8 cellular contexts compared by ENCODE assay signal in genomic region chrX:2499507-2499906, GRCh38. TPM values are rescaled to one million over a fixed set of nuclear protein-coding genes. Genes with fewer than 3 reads are reported as not detected.
DNase-seq lines count a peak whose midpoint lies in the region; ATAC-seq and TF ChIP-seq lines count a peak whose summit lies in the region.

No MANE protein-coding gene starts in this region.

- intact Hi-C loops in activated naive CD4-positive, alpha-beta T cell treated with anti-CD3 and anti-CD28 coated beads for 36 hours (cut with micrococcal nuclease): no loop called here
- intact Hi-C loops in MCF 10A (cut with micrococcal nuclease): loop anchor here (2.0 kb wide), 1 partner anchor 107 kb away; no protein-coding TSS in a partner anchor

- H3K4me2 ChIP-seq in mesendoderm (ENCODE audit: low read length): peak overlapping the region; percentile 40

- CTCF ChIA-PET in activated naive CD4-positive, alpha-beta T cell treated with anti-CD3 and anti-CD28 coated beads for 36 hours (lab: Charles Lee): no interaction called here
- CTCF ChIA-PET in MCF 10A (lab: Yijun Ruan, JAX): no interaction called here

- H3K4me3 ChIP-seq in mesendoderm (ENCODE audit: low read length): peak overlapping the region; percentile 87
- H3K4me3 ChIP-seq in upper lobe of left lung: peak overlapping the region; percentile 22 to 98 (median 82)

- no peak for ATAC-seq in upper lobe of left lung (ENCODE audit: low FRiP score in 2 of 2)
- ATAC-seq in GM18867 (IDR thresholded peaks at IDR 0.05; ENCODE audit: unreplicated experiment): no peak
- no peak for ATAC-seq in omental fat pad (ENCODE audit: low FRiP score)

- H4K8ac ChIP-seq in mesendoderm (ENCODE audit: low read depth, low read length): no peak overlapping the region

- peak overlapping the region; percentile 100 for H3K18ac ChIP-seq in mesendoderm (ENCODE audit: low read length)

- no peak overlapping the region for H2AK5ac ChIP-seq in mesendoderm (ENCODE audit: low read length)

- H3K27ac ChIP-seq in mesendoderm (ENCODE audit: low read depth, low read length) (peak overlapping the region; percentile 86), upper lobe of left lung (peak overlapping the region; percentile 92 to 95 (median 92))

- no peak overlapping the region for H3K23ac ChIP-seq in mesendoderm (ENCODE audit: low read length)

- no peak for TF ChIP-seq POLR2A in upper lobe of left lung (IDR thresholded peaks at IDR 0.05)

- H3K79me1 ChIP-seq in mesendoderm (ENCODE audit: low read length): peaks cover 5% of the 10 kb centered on the region

- TF ChIP-seq EP300 in upper lobe of left lung (IDR thresholded peaks at IDR 0.05): no peak

- peaks cover 2% of the 10 kb centered on the region for H3K36me3 ChIP-seq in mesendoderm (ENCODE audit: control insufficient read depth, insufficient read depth, low read length)
- H3K36me3 ChIP-seq in upper lobe of left lung: peaks cover 0 to 8% (median 2%) of the 10 kb centered on the region in 4 donors

- H3K9me3 Mint-ChIP-seq in activated naive CD4-positive, alpha-beta T cell treated with anti-CD3 and anti-CD28 coated beads for 36 hours: no peaks in the 10 kb centered on the region
- H3K9me3 Mint-ChIP-seq in MCF 10A (ENCODE audit: unreplicated experiment): no peaks in the 10 kb centered on the region

- H3K4ac ChIP-seq in mesendoderm (ENCODE audit: low read depth, low read length): no peak overlapping the region

- no peak overlapping the region for H4K5ac ChIP-seq in mesendoderm (ENCODE audit: low read length)

- DNase-seq in activated naive CD4-positive, alpha-beta T cell treated with anti-CD3 and anti-CD28 coated beads for 36 hours: no peak
- DNase-seq in activated naive CD4-positive, alpha-beta T cell treated with anti-CD3 and anti-CD28 coated beads, Interleukin-2, amount 50 U/mL, for 16 hours: no peak
- DNase-seq in MCF 10A (ENCODE audit: unreplicated experiment) (no peak), mesendoderm (no peak), upper lobe of left lung (no peak), NCI-H526 treated with DMSO at 0.1 percent for 48 hours (lab: John Stamatoyannopoulos, UW) (no peak), omental fat pad (ENCODE audit: low spot score) (no peak)

- H2BK15ac ChIP-seq in mesendoderm (replicated peaks; ENCODE audit: low read depth): no peak overlapping the region

- no CpG with 5 or more reads among the region's 8 CpGs for WGBS in mesendoderm (ENCODE audit: extremely low coverage, insufficient coverage, low lambda C conversion rate)
- WGBS in upper lobe of left lung, 2 donors: 89 to 97% methylated on average over 8 of the region's 8 CpGs

- H3K56ac ChIP-seq in mesendoderm (ENCODE audit: low read length): peak overlapping the region; percentile 92

- no peak overlapping the region for H2BK120ac ChIP-seq in mesendoderm (ENCODE audit: low read depth, low read length)

- H3K4me3 Mint-ChIP-seq in activated naive CD4-positive, alpha-beta T cell treated with anti-CD3 and anti-CD28 coated beads for 36 hours: peak overlapping the region; percentile 76
- peak overlapping the region; percentile 74 for H3K4me3 Mint-ChIP-seq in MCF 10A (ENCODE audit: unreplicated experiment)

- H3K4me1 Mint-ChIP-seq in activated naive CD4-positive, alpha-beta T cell treated with anti-CD3 and anti-CD28 coated beads for 36 hours (ENCODE audit: low read depth): peaks cover 26% of the 10 kb centered on the region
- H3K4me1 Mint-ChIP-seq in MCF 10A (ENCODE audit: insufficient read depth, unreplicated experiment): no peaks in the 10 kb centered on the region

- H3K36me3 Mint-ChIP-seq in activated naive CD4-positive, alpha-beta T cell treated with anti-CD3 and anti-CD28 coated beads for 36 hours (ENCODE audit: low read depth): peaks cover 4% of the 10 kb centered on the region
- peaks cover 16% of the 10 kb centered on the region for H3K36me3 Mint-ChIP-seq in MCF 10A (ENCODE audit: insufficient read depth, unreplicated experiment)

- H3K9ac ChIP-seq in mesendoderm (ENCODE audit: low read length): peak overlapping the region; percentile 85

- no peaks in the 10 kb centered on the region for H3K4me1 ChIP-seq in mesendoderm (ENCODE audit: control insufficient read depth, low read depth, low read length)
- H3K4me1 ChIP-seq in upper lobe of left lung: peaks cover 24 to 37% (median 32%) of the 10 kb centered on the region in 4 donors

- TF ChIP-seq CTCF in MCF 10A (IDR thresholded peaks at IDR 0.05; ENCODE audit: unreplicated experiment) (no peak), upper lobe of left lung (IDR thresholded peaks at IDR 0.05) (no peak), omental fat pad (IDR thresholded peaks at IDR 0.05) (no peak)

- H3K27me3 ChIP-seq in mesendoderm (ENCODE audit: insufficient read depth, low read length, poor library complexity) (no peaks in the 10 kb centered on the region), upper lobe of left lung (no peaks in the 10 kb centered on the region)

- H3K27me3 Mint-ChIP-seq in activated naive CD4-positive, alpha-beta T cell treated with anti-CD3 and anti-CD28 coated beads for 36 hours (ENCODE audit: low read depth): no peaks in the 10 kb centered on the region
- H3K27me3 Mint-ChIP-seq in MCF 10A (ENCODE audit: insufficient read depth, unreplicated experiment): no peaks in the 10 kb centered on the region

- H3K27ac Mint-ChIP-seq in activated naive CD4-positive, alpha-beta T cell treated with anti-CD3 and anti-CD28 coated beads for 36 hours: peak overlapping the region; percentile 59
- peak overlapping the region; percentile 46 for H3K27ac Mint-ChIP-seq in MCF 10A (ENCODE audit: low read depth, unreplicated experiment)

- H3K9me3 ChIP-seq in upper lobe of left lung: no peaks in the 10 kb centered on the region

- BruUV-seq in MCF 10A (replicated peaks; lab: Mats Ljungman, UMichigan): TSS peak; percentile 34

- H3K79me2 ChIP-seq in mesendoderm (ENCODE audit: control insufficient read depth, insufficient read depth, low read length): peaks cover 44% of the 10 kb centered on the region

- POLR2A ChIA-PET in MCF 10A (lab: Yijun Ruan, JAX): no interaction called here

- H2BK5ac ChIP-seq in mesendoderm (ENCODE audit: low read length): no peak overlapping the region

RNA-seq across cellular contexts. Expression of gene DHRSX, which starts 1.3 kb away (rescaled TPM):
- total RNA-seq in activated naive CD4-positive, alpha-beta T cell treated with anti-CD3 and anti-CD28 coated beads for 36 hours: 10 to 100 TPM; 18.8 to 21.4 TPM
- 23.9 and 26.5 TPM in 2 replicates for total RNA-seq in MCF 10A (2022)
- 15.7 TPM for polyA plus RNA-seq in mesendoderm (2013, experiment 1 of 2)
- 15.1 TPM for polyA plus RNA-seq in mesendoderm (2013, experiment 2 of 2)
- total RNA-seq in upper lobe of left lung: 10 to 100 TPM; 18.2 to 34.8 (median 21.2) TPM
- 10 to 100 TPM; 18.6 to 34.2 (median 21.4) TPM for total RNA-seq in omental fat pad

RNA-seq across cellular contexts. Expression of gene ZBED1, which starts 1.3 kb away (rescaled TPM):
- total RNA-seq in activated naive CD4-positive, alpha-beta T cell treated with anti-CD3 and anti-CD28 coated beads for 36 hours: 10 to 100 TPM; 18.9 to 20.6 TPM
- total RNA-seq in MCF 10A (2022) (19.6 and 23.7 TPM in 2 replicates), upper lobe of left lung (10 to 100 TPM; 33.2 to 48.7 (median 41.6) TPM), omental fat pad (10 to 100 TPM; 28.3 to 46.5 (median 34.2) TPM)
- polyA plus RNA-seq in mesendoderm (2013, experiment 1 of 2): 19.3 TPM
- polyA plus RNA-seq in mesendoderm (2013, experiment 2 of 2): 17.8 TPM
